ENCODE assay signal across 20 cellular contexts in genomic region chr21:46127239-46128105, GRCh38. TPM values are rescaled to one million over a fixed set of nuclear protein-coding genes. Genes with fewer than 3 reads are reported as not detected.
DNase-seq lines count a peak whose midpoint lies in the region; ATAC-seq and TF ChIP-seq lines count a peak whose summit lies in the region.
"Had no signal": no experiment of that assay in that cellular context is flagged by ENCODE, and none has a peak within 500 bp of the region (broad histone marks: within the 10 kb centered on the region; RNA-seq: fewer than 3 reads in every experiment).

No MANE protein-coding gene starts in this region.

- peaks cover 94% of the 10 kb centered on the region for H3K36me3 ChIP-seq in NT2/D1 (ENCODE audit: insufficient read depth, insufficient read length, low read length)
- H3K36me3 ChIP-seq in left lung, result peaks cover 0 to 37% of the 10 kb centered on the region in 2 donors
- peaks cover 0 to 52% (median 14%) of the 10 kb centered on the region in 6 donors for H3K36me3 ChIP-seq in spleen
- H3K36me3 ChIP-seq in esophagus squamous epithelium, result peaks cover 0 to 43% (median 0%) of the 10 kb centered on the region in 3 donors

- H3K4me1 ChIP-seq in NT2/D1 (ENCODE audit: insufficient read depth, insufficient read length), result peaks cover 18% of the 10 kb centered on the region
- H3K4me1 ChIP-seq in left lung, result no peaks in the 10 kb centered on the region
- peaks cover 0 to 9% (median 0%) of the 10 kb centered on the region in 6 donors for H3K4me1 ChIP-seq in spleen
- H3K4me1 ChIP-seq in esophagus squamous epithelium, result no peaks in the 10 kb centered on the region

- H3K4me3 ChIP-seq in NT2/D1 (ENCODE audit: insufficient read length, low read depth) (no peak overlapping the region), left lung (no peak overlapping the region), spleen (no peak overlapping the region), esophagus squamous epithelium (no peak overlapping the region)

- TF ChIP-seq CTCF in left lung (IDR thresholded peaks at IDR 0.05) (no peak), spleen (IDR thresholded peaks at IDR 0.05 in 8 of 11, conservative IDR thresholded peaks at IDR 0.05 in 3 of 11) (no peak), esophagus squamous epithelium (IDR thresholded peaks at IDR 0.05) (no peak)

- H3K27me3 ChIP-seq in NT2/D1 (ENCODE audit: insufficient read depth, insufficient read length), result no peaks in the 10 kb centered on the region
- no peaks in the 10 kb centered on the region for H3K27me3 ChIP-seq in left lung
- no peaks in the 10 kb centered on the region for H3K27me3 ChIP-seq in spleen (replicated peaks in 1 of 7)
- no peaks in the 10 kb centered on the region for H3K27me3 ChIP-seq in esophagus squamous epithelium

- TF ChIP-seq POLR2A in spleen (IDR thresholded peaks at IDR 0.05), result no peak
- TF ChIP-seq POLR2A in esophagus squamous epithelium (IDR thresholded peaks at IDR 0.05), result no peak

- 75 to 92% (median 87%) methylated on average over 35 to 40 of the region's 40 CpGs for WGBS in spleen, 5 donors
- WGBS in esophagus squamous epithelium, 2 donors, result 91 to 93% methylated on average over 3 to 8 of the region's 40 CpGs

- DNase-seq in NT2/D1 (ENCODE audit: low read depth, low spot score) (no peak), epidermal melanocyte (ENCODE audit: insufficient read length, low spot score) (peak; percentile 13), left lung (peak; percentile 30 to 56), spleen (peak; percentile 67), esophagus squamous epithelium (lab: John Stamatoyannopoulos, UW) (no peak)
- DNase-seq: activated CD4-positive, alpha-beta memory T cell treated with anti-CD3 and anti-CD28 coated beads, Interleukin-2, amount 10 ng/mL, durations not matched to agents 7 days and 5 days; CD4-positive, CD25-positive, alpha-beta regulatory T cell; DMS79; hippocampal formation; NCI-H187 treated with DMSO at 0.1 percent for 48 hours; NCI-H510A; OCI-M1; stimulated activated CD4-positive, alpha-beta T cell treated with anti-CD3 and anti-CD28 coated beads, Interleukin-2, amount 100 ng/mL, for 24 hours; substantia nigra had no signal

- peak overlapping the region; percentile 47 for H3K9ac ChIP-seq in NT2/D1 (ENCODE audit: insufficient read length, low read depth)
- H3K9ac ChIP-seq: SK-N-SH had no signal

- no peak for ATAC-seq in left lung
- no peak for ATAC-seq in HG03460 (IDR thresholded peaks at IDR 0.05; ENCODE audit: unreplicated experiment)
- ATAC-seq in HG02885 (IDR thresholded peaks at IDR 0.05; ENCODE audit: poor library complexity, unreplicated experiment), result no peak
- ATAC-seq: left colon; naive thymus-derived CD4-positive, alpha-beta T cell had no signal

- H3K27ac ChIP-seq in left lung (no peak overlapping the region), spleen (no peak overlapping the region), esophagus squamous epithelium (no peak overlapping the region)

- no peaks in the 10 kb centered on the region for H3K9me3 ChIP-seq in NT2/D1 (ENCODE audit: insufficient read depth, low read length)
- H3K9me3 ChIP-seq in left lung, result no peaks in the 10 kb centered on the region
- no peaks in the 10 kb centered on the region for H3K9me3 ChIP-seq in spleen
- H3K9me3 ChIP-seq in esophagus squamous epithelium, result no peaks in the 10 kb centered on the region
- H3K9me3 ChIP-seq: SK-N-SH had no signal

- intact Hi-C loops in left lung (cut with DNase I) (no loop called here), spleen (cut with DNase I; ENCODE audit: low total_unique reads) (no loop called here), esophagus squamous epithelium (cut with DNase I) (no loop called here)

RNA-seq across cellular contexts. Expression of gene FTCD, which starts 27.9 kb away (rescaled TPM):
- total RNA-seq in left lung, result under 1 TPM; 0.29 to 0.38 TPM
- 1 to 10 TPM in 1 of 7 donors, under 1 TPM in 1, not detected in 5; 0.81 to 1.7 TPM for total RNA-seq in spleen
- polyA plus RNA-seq in spleen, result 1 to 10 TPM in 1 of 3 donors, under 1 TPM in 2; 0.35 to 2.8 (median 0.38) TPM
- not detected for total RNA-seq in esophagus squamous epithelium
- total RNA-seq: CD4-positive, CD25-positive, alpha-beta regulatory T cell; LHCN-M2 had no signal
- polyA plus RNA-seq: naive thymus-derived CD4-positive, alpha-beta T cell had no signal

RNA-seq across cellular contexts. Expression of gene COL6A2, which starts 29.6 kb away (rescaled TPM):
- total RNA-seq in left lung, result 100 to 1,000 TPM; 405 to 474 TPM
- 100 to 1,000 TPM; 105 to 259 (median 198) TPM for total RNA-seq in spleen
- 100 to 1,000 TPM; 101 to 244 (median 110) TPM for polyA plus RNA-seq in spleen
- 100 to 1,000 TPM in 1 of 4 donors, 10 to 100 TPM in 3; 23.0 to 328 (median 62.0) TPM for total RNA-seq in esophagus squamous epithelium

RNA-seq across cellular contexts. Expression of gene SPATC1L, which starts 56.8 kb away (rescaled TPM):
- 10 to 100 TPM in 1 of 2 donors, 1 to 10 TPM in 1; 5.0 to 10.3 TPM for total RNA-seq in left lung
- 10 to 100 TPM in 2 of 7 donors, 1 to 10 TPM in 5; 4.4 to 10.5 (median 7.7) TPM for total RNA-seq in spleen
- polyA plus RNA-seq in spleen, result 10 to 100 TPM; 10.8 to 13.4 (median 13.1) TPM
- total RNA-seq in esophagus squamous epithelium, result 1 to 10 TPM; 4.0 to 7.2 (median 6.3) TPM

Comparison
In these comparisons a context has a peak if more than half of its experiments do, and no peak if none do; other contexts are left out.
1. DNase-seq: peak in epidermal melanocyte (single experiment), left lung (2 of 2) and spleen (single experiment); none in NT2/D1 (single experiment) and esophagus squamous epithelium (single experiment).